ENCODE assay signal across 11 cellular contexts in the genomic region with DNA sequence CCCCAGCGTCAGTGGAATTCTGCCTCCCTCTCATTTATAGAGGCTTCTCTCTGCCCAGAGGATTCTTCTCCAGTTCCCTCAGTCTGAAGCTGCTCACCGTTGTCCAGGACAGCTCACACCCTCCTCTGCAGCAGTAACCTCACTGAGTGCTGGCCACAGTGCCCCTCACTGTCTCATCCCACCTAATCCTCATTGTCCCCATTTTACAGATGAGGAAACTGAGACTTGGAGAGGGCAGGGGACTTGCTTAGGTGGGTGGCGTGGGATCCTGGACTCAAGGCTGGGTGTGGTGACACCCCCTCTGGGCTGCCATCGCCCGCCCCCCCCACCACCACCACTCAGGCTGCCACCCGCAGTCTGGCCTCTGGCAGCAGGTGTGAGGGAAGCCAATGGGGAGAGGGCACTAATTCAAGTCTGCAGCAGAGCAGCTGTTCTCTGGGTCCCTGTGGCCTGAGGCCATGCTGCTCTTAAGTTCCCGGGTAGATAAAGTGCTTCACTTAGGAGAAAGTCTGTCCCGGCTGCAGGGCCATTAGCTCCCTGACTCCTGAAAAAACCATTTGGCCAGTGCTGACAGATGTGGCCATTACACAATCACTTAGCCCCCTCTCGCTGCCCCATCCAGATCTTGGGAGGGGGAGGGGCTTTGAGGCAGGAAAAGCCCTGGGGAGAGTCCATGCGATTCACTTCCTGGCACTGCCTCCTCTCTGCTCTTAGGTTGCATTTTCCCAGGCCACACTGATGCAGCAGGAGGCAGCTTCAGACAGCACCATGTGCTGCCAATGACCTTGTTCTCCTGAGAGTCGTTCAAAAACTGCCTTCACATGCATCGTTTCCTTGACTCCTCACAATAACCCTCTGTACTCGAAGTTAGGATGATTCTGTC. TPM values are rescaled to one million over a fixed set of nuclear protein-coding genes. Genes with fewer than 3 reads are reported as not detected.
DNase-seq lines count a peak whose midpoint lies in the region; ATAC-seq lines count a peak whose summit lies in the region.
"Had no signal": no experiment of that assay in that cellular context is flagged by ENCODE, and none has a peak within 500 bp of the region (broad histone marks: within the 10 kb centered on the region; RNA-seq: fewer than 3 reads in every experiment).

No MANE protein-coding gene starts in this region.

- H3K27me3 Mint-ChIP-seq in activated T-helper 17 cell treated with anti-CD3 and anti-CD28 coated beads, Interleukin-2, amount 50 U/mL, for 72 hours: peaks cover 8% of the 10 kb centered on the region

- no peaks in the 10 kb centered on the region for H3K9me3 Mint-ChIP-seq in activated T-helper 17 cell treated with anti-CD3 and anti-CD28 coated beads, Interleukin-2, amount 50 U/mL, for 72 hours

- no peak overlapping the region for H3K27ac Mint-ChIP-seq in activated T-helper 17 cell treated with anti-CD3 and anti-CD28 coated beads, Interleukin-2, amount 50 U/mL, for 72 hours
- H3K27ac Mint-ChIP-seq: activated naive CD4-positive, alpha-beta T cell treated with anti-CD3 and anti-CD28 coated beads, Interleukin-2, amount 50 U/mL, for 24 hours had no signal

- intact Hi-C loops in left cardiac atrium (cut with DNase I): no loop called here

- H3K4me1 Mint-ChIP-seq in activated T-helper 17 cell treated with anti-CD3 and anti-CD28 coated beads, Interleukin-2, amount 50 U/mL, for 72 hours: no peaks in the 10 kb centered on the region
- H3K4me1 Mint-ChIP-seq: activated naive CD4-positive, alpha-beta T cell treated with anti-CD3 and anti-CD28 coated beads, Interleukin-2, amount 50 U/mL, for 24 hours had no signal

- DNase-seq in NCI-H2171 treated with DMSO at 0.1 percent for 48 hours (lab: John Stamatoyannopoulos, UW) (peak; percentile 14), NCI-H2171 (lab: John Stamatoyannopoulos, UW) (no peak), UCSD-AML1 (lab: John Stamatoyannopoulos, UW; ENCODE audit: unreplicated experiment) (peak; percentile 38), left cardiac atrium (no peak), stromal cell of bone marrow (ENCODE audit: low read depth) (peak; percentile 31), T-helper 2 cell (no peak)
- DNase-seq: stimulated activated CD4-positive, alpha-beta T cell treated with anti-CD3 and anti-CD28 coated beads, Interleukin-4, amount 100 ng/mL, for 1 hour had no signal

- ATAC-seq in left cardiac atrium (peak; percentile 23 to 61), GM18861 (IDR thresholded peaks at IDR 0.05; ENCODE audit: unreplicated experiment) (no peak)
- no peak for ATAC-seq in activated T-helper 17 cell treated with anti-CD3 and anti-CD28 coated beads, Interleukin-2, amount 50 U/mL, for 72 hours (replicated peaks)

- H3K36me3 Mint-ChIP-seq in activated T-helper 17 cell treated with anti-CD3 and anti-CD28 coated beads, Interleukin-2, amount 50 U/mL, for 72 hours (ENCODE audit: low read depth): no peaks in the 10 kb centered on the region
- H3K36me3 Mint-ChIP-seq: activated naive CD4-positive, alpha-beta T cell treated with anti-CD3 and anti-CD28 coated beads, Interleukin-2, amount 50 U/mL, for 24 hours had no signal

- H3K4me3 Mint-ChIP-seq in activated T-helper 17 cell treated with anti-CD3 and anti-CD28 coated beads, Interleukin-2, amount 50 U/mL, for 72 hours: no peak overlapping the region
- H3K4me3 Mint-ChIP-seq: activated naive CD4-positive, alpha-beta T cell treated with anti-CD3 and anti-CD28 coated beads, Interleukin-2, amount 50 U/mL, for 24 hours had no signal

RNA-seq across cellular contexts. Expression of gene DRGX, which starts 36.3 kb away (rescaled TPM):
- total RNA-seq in left cardiac atrium: not detected
- not detected for total RNA-seq in activated T-helper 17 cell treated with anti-CD3 and anti-CD28 coated beads, Interleukin-2, amount 50 U/mL, for 72 hours
- total RNA-seq: foreskin keratinocyte had no signal

Comparison
In these comparisons a context has a peak if more than half of its experiments do, and no peak if none do; other contexts are left out.
1. DNase-seq: peak in NCI-H2171 treated with DMSO at 0.1 percent for 48 hours (single experiment), UCSD-AML1 (single experiment) and stromal cell of bone marrow (single experiment); none in NCI-H2171 (single experiment), left cardiac atrium (single experiment) and T-helper 2 cell (0 of 5).
2. ATAC-seq: peak in left cardiac atrium (2 of 2); none in GM18861 (single experiment) and activated T-helper 17 cell treated with anti-CD3 and anti-CD28 coated beads, Interleukin-2, amount 50 U/mL, for 72 hours (single experiment).